In the genomic region with DNA sequence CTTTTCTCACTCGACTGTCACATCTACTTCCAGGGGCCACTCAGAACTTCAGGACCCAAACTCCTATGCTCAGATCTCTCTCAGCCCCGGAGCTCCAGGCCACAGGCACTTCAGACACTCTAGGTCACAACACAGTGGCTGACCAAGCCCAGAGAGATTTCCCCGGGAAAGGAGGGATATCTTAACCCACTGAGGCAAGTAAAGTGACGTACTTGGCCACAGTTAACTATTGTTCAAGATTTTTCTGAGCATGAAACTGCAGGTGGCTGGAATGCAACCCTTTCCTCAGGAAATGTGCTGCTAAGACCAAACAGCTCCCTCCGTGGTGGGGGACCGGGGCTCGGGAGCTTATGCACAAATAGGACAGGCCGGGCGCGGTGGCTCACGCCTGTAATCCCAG, we compare ENCODE assay signal across 19 cellular contexts. TPM values are rescaled to one million over a fixed set of nuclear protein-coding genes. Genes with fewer than 3 reads are reported as not detected.
"Had no signal": no experiment of that assay in that cellular context is flagged by ENCODE, and none has a peak within 500 bp of the region (broad histone marks: within the 10 kb centered on the region; RNA-seq: fewer than 3 reads in every experiment).

No MANE protein-coding gene starts in this region.

- H3K9me3 Mint-ChIP-seq: activated CD4-positive, alpha-beta T cell treated with anti-CD3 and anti-CD28 coated beads, Interleukin-2, amount 10 ng/mL, durations not matched to agents 7 days and 5 days; effector memory CD8-positive, alpha-beta T cell had no signal

- H3K4me3 Mint-ChIP-seq: activated CD4-positive, alpha-beta T cell treated with anti-CD3 and anti-CD28 coated beads, Interleukin-2, amount 10 ng/mL, durations not matched to agents 7 days and 5 days; effector memory CD8-positive, alpha-beta T cell had no signal

- ATAC-seq: activated CD4-positive, CD25-positive, alpha-beta regulatory T cell treated with anti-CD3 and anti-CD28 coated beads, Interleukin-2, amount 50 U/mL, for 24 hours; effector memory CD8-positive, alpha-beta T cell; left lung had no signal

- H3K27me3 Mint-ChIP-seq: activated CD4-positive, alpha-beta T cell treated with anti-CD3 and anti-CD28 coated beads, Interleukin-2, amount 10 ng/mL, durations not matched to agents 7 days and 5 days; effector memory CD8-positive, alpha-beta T cell had no signal

- H3K27ac ChIP-seq: adrenal gland, epithelial cell of prostate, left lung, sigmoid colon, SK-N-MC, thyroid gland had no signal

- H3K4me1 ChIP-seq: adrenal gland, thyroid gland had no signal

- H3K36me3 ChIP-seq: adrenal gland, left lung, sigmoid colon, thyroid gland had no signal

- H3K27me3 ChIP-seq: adrenal gland, left lung, sigmoid colon, thyroid gland had no signal

- H3K9me3 ChIP-seq: adrenal gland, left lung, sigmoid colon, thyroid gland had no signal

- H3K4me3 ChIP-seq: adrenal gland, left lung, sigmoid colon, SK-N-MC, thyroid gland had no signal

- DNase-seq: activated CD4-positive, alpha-beta T cell treated with anti-CD3 and anti-CD28 coated beads, Interleukin-2, amount 10 ng/mL, durations not matched to agents 7 days and 5 days; activated CD8-positive, alpha-beta memory T cell treated with anti-CD3 and anti-CD28 coated beads, Interleukin-2, amount 50 U/mL, for 4 hours; activated effector memory CD4-positive, alpha-beta T cell treated with Interleukin-2 at 50 U/mL for 16 hours; activated naive CD4-positive, alpha-beta T cell treated with anti-CD3 and anti-CD28 coated beads, Interleukin-2, amount 50 U/mL, for 16 hours; activated T-cell treated with anti-CD3 and anti-CD28 coated beads, Interleukin-2, amount 50 U/mL, for 48 hours; adrenal gland; effector memory CD8-positive, alpha-beta T cell; foreskin fibroblast; sigmoid colon; stimulated activated naive CD4-positive, alpha-beta T cell; T-helper 9 cell; thyroid gland had no signal

RNA-seq across cellular contexts. Expression of a gene that starts 41.3 kb away (rescaled TPM):
- total RNA-seq: activated CD4-positive, alpha-beta T cell treated with anti-CD3 and anti-CD28 coated beads, Interleukin-2, amount 10 ng/mL, durations not matched to agents 7 days and 5 days; myocyte; osteocyte had no signal
- polyA plus RNA-seq: keratinocyte had no signal
